In genomic region chr10:5019770-5020612, GRCh38 we compare ENCODE assay signal across 2 cellular contexts.
A peak's percentile ranks its signal among the peaks of the same experiment; 100 is the strongest.
TF ChIP-seq lines count a peak whose summit lies in the region.
"Not testable (repeated sequence)": the region's sequence is repeated elsewhere in the genome, so short reads cannot be mapped to it uniquely, and the experiment has no call there.

No MANE protein-coding gene starts in this region.

TF ChIP-seq in Ishikawa, 13 proteins besides CTCF, POLR2A, EP300 and RAD21:
- TF ChIP-seq FOXM1 (IDR thresholded peaks at IDR 0.05; ENCODE audit: borderline replicate concordance, low read depth): peak; percentile 37; the same call in 1 of the 2 replicates
- peak; percentile 70; the same call in 1 of the 2 replicates for TF ChIP-seq TCF12 (IDR thresholded peaks at IDR 0.05; ENCODE audit: low read depth)
- 0 out of 2 replicates have a peak, but pooled peaks have one; percentile 19 for TF ChIP-seq MAX (IDR thresholded peaks at IDR 0.05)

TF ChIP-seq in K562, 482 proteins besides CTCF, POLR2A, EP300 and RAD21:
- TF ChIP-seq TRIM24 (IDR thresholded peaks at IDR 0.05): peak; percentile 86 to 92
- TF ChIP-seq NCOR1 (IDR thresholded peaks at IDR 0.05): peak; percentile 43; the same call in 1 of the 2 replicates
- peak; percentile 78 for TF ChIP-seq MEIS2 (IDR thresholded peaks at IDR 0.05; ENCODE audit: partially characterized antibody)
- TF ChIP-seq NFE2 (IDR thresholded peaks at IDR 0.05; ENCODE audit: low read depth): peak; percentile 98
- TF ChIP-seq HDAC1 (IDR thresholded peaks at IDR 0.05): 0 out of 4 replicates have a peak, but pooled peaks of 1 of the 2 experiments have one; percentile 15
- TF ChIP-seq RCOR1 (IDR thresholded peaks at IDR 0.05; ENCODE audit: borderline replicate concordance in 1 of 2, low read depth in 2 of 2, low read length in 2 of 2): peak in 1 of 2 experiments; percentile 80; a peak in 1 of 4 replicates
- peak; percentile 72; the same call in 1 of the 2 replicates for TF ChIP-seq DPF2 (IDR thresholded peaks at IDR 0.05)
- peak; percentile 53 to 61; a peak in 2 of 4 replicates for TF ChIP-seq KDM1A (IDR thresholded peaks at IDR 0.05)
- peak; percentile 72 for TF ChIP-seq SMARCA4 (IDR thresholded peaks at IDR 0.05)
- peak; percentile 70; the same call in 1 of the 2 replicates for TF ChIP-seq SMARCE1 (IDR thresholded peaks at IDR 0.05)
- TF ChIP-seq MTA2 (IDR thresholded peaks at IDR 0.05; ENCODE audit: low read depth): 0 out of 2 replicates have a peak, but pooled peaks have one; percentile 35
- TF ChIP-seq CTBP1 (IDR thresholded peaks at IDR 0.05; ENCODE audit: borderline replicate concordance): peak; percentile 70; the same call in 1 of the 2 replicates
- TF ChIP-seq NFIC (IDR thresholded peaks at IDR 0.05): 0 out of 2 replicates have a peak, but pooled peaks have one; percentile 37
- TF ChIP-seq CBFA2T2 (conservative IDR thresholded peaks at IDR 0.05): peak; percentile 80
- TF ChIP-seq FOXJ2 (tag; IDR thresholded peaks at IDR 0.05): peak; percentile 37; the same call in 1 of the 2 replicates
- peak; percentile 75 for TF ChIP-seq TEAD4 (IDR thresholded peaks at IDR 0.05; ENCODE audit: low read length)
- TF ChIP-seq TEAD4 (CRISPR knock-in tag; IDR thresholded peaks at IDR 0.05; ENCODE audit: borderline replicate concordance): not testable (repeated sequence)
- TF ChIP-seq KLF16 (IDR thresholded peaks at IDR 0.05): peak; percentile 69; the same call in 1 of the 2 replicates
- TF ChIP-seq ARID3A (IDR thresholded peaks at IDR 0.05; ENCODE audit: borderline replicate concordance, low read depth, low read length): peak; percentile 42; the same call in 1 of the 2 replicates
- TF ChIP-seq MAFK (IDR thresholded peaks at IDR 0.05; ENCODE audit: low read length): peak; percentile 83
- peak; percentile 96 for TF ChIP-seq ZNF316 (IDR thresholded peaks at IDR 0.05)
- peak; percentile 89 for TF ChIP-seq MAFF (IDR thresholded peaks at IDR 0.05; ENCODE audit: low read length)
- peak; percentile 94 for TF ChIP-seq MAFG (tag; conservative IDR thresholded peaks at IDR 0.05)
- TF ChIP-seq SOX6 (IDR thresholded peaks at IDR 0.05): peak; percentile 51; the same call in 1 of the 2 replicates
- TF ChIP-seq TCF3 (CRISPR knock-in tag; IDR thresholded peaks at IDR 0.05): peak; percentile 62
- peak; percentile 42; the same call in 1 of the 2 replicates for TF ChIP-seq PML (IDR thresholded peaks at IDR 0.05; ENCODE audit: low read length)
- TF ChIP-seq L3MBTL2 (IDR thresholded peaks at IDR 0.05): peak; percentile 21; the same call in 1 of the 2 replicates
- TF ChIP-seq TAL1 (IDR thresholded peaks at IDR 0.05): peak; percentile 73
- TF ChIP-seq GATA2 (CRISPR knock-in tag; IDR thresholded peaks at IDR 0.05): 0 out of 2 replicates have a peak, but pooled peaks have one; percentile 9
- TF ChIP-seq CREM (IDR thresholded peaks at IDR 0.05; ENCODE audit: low read depth): 0 out of 2 replicates have a peak, but pooled peaks have one; percentile 17
- peak; percentile 55; the same call in 1 of the 2 replicates for TF ChIP-seq NFE2L1 (tag; IDR thresholded peaks at IDR 0.05; ENCODE audit: borderline replicate concordance, low read depth)
- TF ChIP-seq C11orf30 (IDR thresholded peaks at IDR 0.05; ENCODE audit: low read depth): peak; percentile 96
- TF ChIP-seq CBFA2T3 (IDR thresholded peaks at IDR 0.05): peak; percentile 84
- peak; percentile 47; the same call in 1 of the 2 replicates for TF ChIP-seq FOSL1 (tag; conservative IDR thresholded peaks at IDR 0.05)
- peak; percentile 81 for TF ChIP-seq ARID1B (IDR thresholded peaks at IDR 0.05)
- TF ChIP-seq ATF7 (IDR thresholded peaks at IDR 0.05): 0 out of 2 replicates have a peak, but pooled peaks have one; percentile 21
- TF ChIP-seq PBX2 (CRISPR knock-in tag; IDR thresholded peaks at IDR 0.05; ENCODE audit: low read depth): peak; percentile 42; the same call in 1 of the 2 replicates
- TF ChIP-seq PBX2 (tag; conservative IDR thresholded peaks at IDR 0.05; ENCODE audit: low read depth): peak; percentile 54; the same call in 1 of the 2 replicates
- TF ChIP-seq ZNF592 (IDR thresholded peaks at IDR 0.05): peak; percentile 44; the same call in 1 of the 2 replicates
- TF ChIP-seq CCNT2 (IDR thresholded peaks at IDR 0.05; ENCODE audit: borderline replicate concordance, extremely low read depth, insufficient read length, low read depth, low read length): peak; percentile 39
- peak; percentile 38; the same call in 1 of the 2 replicates for TF ChIP-seq BACH1 (tag; IDR thresholded peaks at IDR 0.05)
- peak; percentile 94 for TF ChIP-seq PKNOX1 (IDR thresholded peaks at IDR 0.05)
- TF ChIP-seq ZNF644 (tag; IDR thresholded peaks at IDR 0.05; ENCODE audit: low read depth): 0 out of 2 replicates have a peak, but pooled peaks have one; percentile 45
TF ChIP-seq in K562: peak in this region for 41; not testable (repeated sequence) for 441.
